ENCODE assay signal across 20 cellular contexts in the genomic region with DNA sequence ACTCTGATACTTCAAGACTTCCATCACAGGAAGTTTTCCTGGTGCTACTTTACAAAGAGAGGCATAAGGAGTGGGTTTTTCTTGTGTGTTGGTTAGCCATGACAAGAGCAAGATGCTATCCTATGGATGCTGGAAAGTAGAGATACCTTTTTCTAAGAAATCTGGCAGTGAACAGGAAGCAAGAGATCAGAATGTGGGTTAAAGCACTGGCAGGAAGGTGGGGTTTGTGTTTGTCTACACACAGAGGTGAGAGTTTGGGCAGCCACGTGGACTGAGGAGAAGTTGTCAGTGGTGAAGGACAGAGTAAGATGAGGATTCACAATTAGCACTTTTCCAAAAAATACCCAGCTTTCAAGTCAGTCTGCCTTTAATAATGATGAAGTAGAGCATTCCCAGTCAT. TPM values are rescaled to one million over a fixed set of nuclear protein-coding genes. Genes with fewer than 3 reads are reported as not detected.
DNase-seq lines count a peak whose midpoint lies in the region; ATAC-seq, FAIRE-seq and TF ChIP-seq lines count a peak whose summit lies in the region.
"Had no signal": no experiment of that assay in that cellular context is flagged by ENCODE, and none has a peak within 500 bp of the region (broad histone marks: within the 10 kb centered on the region; RNA-seq: fewer than 3 reads in every experiment).

No MANE protein-coding gene starts in this region.

- H3K27ac ChIP-seq in OCI-LY7 (ENCODE audit: low read depth, low read length, poor library complexity, severe bottlenecking) (no peak overlapping the region), K562 (ENCODE audit: extremely low read depth, low read depth, low read length) (peak overlapping the region; percentile 2; the same call in 1 of the 3 replicates), thoracic aorta (peak overlapping the region; percentile 24 to 28)

- peaks cover 5% of the 10 kb centered on the region for H3K27me3 Mint-ChIP-seq in activated CD8-positive, alpha-beta memory T cell treated with anti-CD3 and anti-CD28 coated beads, Interleukin-2, amount 10 ng/mL, durations not matched to agents 7 days and 5 days

- TF ChIP-seq POLR2A in K562 (conservative IDR thresholded peaks at IDR 0.05), result no peak

- POLR2A ChIA-PET in OCI-LY7 (lab: Charles Lee), result no interaction called here
- POLR2A ChIA-PET in K562 (lab: Yijun Ruan, JAX), result interaction anchor here (1.2 to 1.6 kb wide), 2 partner anchors 11 to 12 kb away, joined by 3 to 4 read pairs; no protein-coding TSS in a partner anchor

- no peak for TF ChIP-seq RAD21 in K562 (CRISPR knock-in tag; conservative IDR thresholded peaks at IDR 0.05 in 1 of 2, IDR thresholded peaks at IDR 0.05 in 1 of 2)

- H3K36me3 Mint-ChIP-seq in activated CD8-positive, alpha-beta memory T cell treated with anti-CD3 and anti-CD28 coated beads, Interleukin-2, amount 10 ng/mL, durations not matched to agents 7 days and 5 days, result no peaks in the 10 kb centered on the region
- H3K36me3 Mint-ChIP-seq: CD4-positive, CD25-positive, alpha-beta regulatory T cell had no signal

- H3K27me3 ChIP-seq in K562 (ENCODE audit: control insufficient read depth in 2 of 2, insufficient read depth in 2 of 2, low read length in 2 of 2), result no peaks in the 10 kb centered on the region
- no peaks in the 10 kb centered on the region for H3K27me3 ChIP-seq in thoracic aorta (replicated peaks; ENCODE audit: insufficient read depth)

- H4K20me1 ChIP-seq in OCI-LY7 (ENCODE audit: insufficient read depth, low read length), result no peaks in the 10 kb centered on the region
- H4K20me1 ChIP-seq in K562 (replicated peaks; ENCODE audit: control insufficient read depth, insufficient read depth, low read length), result no peaks in the 10 kb centered on the region

- peaks cover 23% of the 10 kb centered on the region for H3K4me1 Mint-ChIP-seq in activated CD8-positive, alpha-beta memory T cell treated with anti-CD3 and anti-CD28 coated beads, Interleukin-2, amount 10 ng/mL, durations not matched to agents 7 days and 5 days

- no peaks in the 10 kb centered on the region for H3K9me2 ChIP-seq in OCI-LY7 (ENCODE audit: insufficient read depth, low read length)

- peaks cover 37% of the 10 kb centered on the region for H3K4me1 ChIP-seq in OCI-LY7 (ENCODE audit: insufficient read depth, low read length, poor library complexity, severe bottlenecking)
- peaks cover 3 to 37% of the 10 kb centered on the region in 2 experiments; a peak in 4 of 5 replicates for H3K4me1 ChIP-seq in K562 (replicated peaks in 1 of 2; ENCODE audit: control insufficient read depth in 2 of 2, insufficient read depth in 2 of 2, low read length in 2 of 2)
- H3K4me1 ChIP-seq in thoracic aorta (ENCODE audit: control insufficient read depth in 1 of 2, low read depth in 2 of 2), result peaks cover 0 to 13% of the 10 kb centered on the region in 2 donors

- H3K36me3 ChIP-seq in OCI-LY7 (ENCODE audit: insufficient read depth, low read length), result no peaks in the 10 kb centered on the region
- H3K36me3 ChIP-seq in K562 (ENCODE audit: control insufficient read depth, insufficient read depth, low read length), result no peaks in the 10 kb centered on the region
- no peaks in the 10 kb centered on the region for H3K36me3 ChIP-seq in thoracic aorta

- no peak overlapping the region for H3K9ac ChIP-seq in K562 (ENCODE audit: insufficient read depth in 1 of 2, low read depth in 2 of 2, low read length in 2 of 2)

- in situ Hi-C loops in K562 (cut with MboI), result no loop called here

- H3K4me3 Mint-ChIP-seq in activated CD8-positive, alpha-beta memory T cell treated with anti-CD3 and anti-CD28 coated beads, Interleukin-2, amount 10 ng/mL, durations not matched to agents 7 days and 5 days, result no peak overlapping the region
- H3K4me3 Mint-ChIP-seq: CD4-positive, CD25-positive, alpha-beta regulatory T cell had no signal

- CTCF ChIA-PET in activated CD8-positive, alpha-beta memory T cell treated with anti-CD3 and anti-CD28 coated beads, Interleukin-2, amount 10 ng/mL, durations not matched to agents 7 days and 5 days (lab: Charles Lee), result no interaction called here
- CTCF ChIA-PET in OCI-LY7 (lab: Charles Lee; ENCODE audit: unreplicated experiment) (no interaction called here), K562 (lab: Yijun Ruan, JAX; ENCODE audit: low intra/inter-chr PET ratio) (no interaction called here)

- DNase-seq in activated CD8-positive, alpha-beta memory T cell treated with anti-CD3 and anti-CD28 coated beads, Interleukin-2, amount 10 ng/mL, durations not matched to agents 7 days and 5 days, result peak; percentile 50
- DNase-seq in activated CD8-positive, alpha-beta memory T cell treated with anti-CD3 and anti-CD28 coated beads, Interleukin-2, amount 50 U/mL, for 48 hours, result no peak
- DNase-seq in OCI-LY7 (ENCODE audit: low spot score), result no peak
- DNase-seq in K562 (ENCODE audit: extremely low read depth in 1 of 4, low spot score in 3 of 4), result peak in 3 of 4 experiments; percentile 13 to 62 (median 26)
- DNase-seq in thoracic aorta (ENCODE audit: low spot score), result no peak
- DNase-seq: ACHN, DMS79, HCEC 1CT, NCI-H1048, NCI-H1694, NCI-H345, NCI-H526 treated with DMSO at 0.1 percent for 48 hours, SIG-M5 had no signal

- H3K9me1 ChIP-seq in K562 (ENCODE audit: control insufficient read depth, insufficient read depth, low read length), result no peaks in the 10 kb centered on the region

- H3K4me2 ChIP-seq in OCI-LY7 (ENCODE audit: low read length) (no peak overlapping the region), K562 (ENCODE audit: insufficient read depth, low read length) (0 out of 2 replicates have a peak overlapping the region, but pooled peaks have one; percentile 22)

- no peak overlapping the region for H3K27ac Mint-ChIP-seq in activated CD8-positive, alpha-beta memory T cell treated with anti-CD3 and anti-CD28 coated beads, Interleukin-2, amount 10 ng/mL, durations not matched to agents 7 days and 5 days
- H3K27ac Mint-ChIP-seq: CD4-positive, CD25-positive, alpha-beta regulatory T cell had no signal

- TF ChIP-seq EP300 in K562 (IDR thresholded peaks at IDR 0.05; ENCODE audit: low read length), result peak; percentile 80

- H3K9me3 ChIP-seq in OCI-LY7 (ENCODE audit: low read length), result no peaks in the 10 kb centered on the region
- H3K9me3 ChIP-seq in K562 (replicated peaks; ENCODE audit: control insufficient read depth, insufficient read depth, low read depth, low read length), result peaks cover 2% of the 10 kb centered on the region; the same call in 1 of the 2 replicates
- no peaks in the 10 kb centered on the region for H3K9me3 ChIP-seq in thoracic aorta

- H3K4me3 ChIP-seq in OCI-LY7 (ENCODE audit: low read depth, low read length, poor library complexity, severe bottlenecking) (no peak overlapping the region), K562 (no peak overlapping the region), thoracic aorta (no peak overlapping the region)

- ATAC-seq in activated CD8-positive, alpha-beta memory T cell treated with anti-CD3 and anti-CD28 coated beads, Interleukin-2, amount 10 ng/mL, durations not matched to agents 7 days and 5 days, result peak; percentile 49
- ATAC-seq in K562, result peak; percentile 11
- no peak for ATAC-seq in thoracic aorta (ENCODE audit: insufficient number of reproducible peaks, low FRiP score, low read depth)
- ATAC-seq in HG02870 (IDR thresholded peaks at IDR 0.05; ENCODE audit: unreplicated experiment), result no peak
- ATAC-seq in HG03159 (IDR thresholded peaks at IDR 0.05; ENCODE audit: unreplicated experiment), result no peak

- H3K9me3 Mint-ChIP-seq in activated CD8-positive, alpha-beta memory T cell treated with anti-CD3 and anti-CD28 coated beads, Interleukin-2, amount 10 ng/mL, durations not matched to agents 7 days and 5 days (ENCODE audit: low read depth), result no peaks in the 10 kb centered on the region

- TF ChIP-seq CTCF in OCI-LY7 (conservative IDR thresholded peaks at IDR 0.05; ENCODE audit: low read length) (no peak), K562 (IDR thresholded peaks at IDR 0.05 in 2 of 3, conservative IDR thresholded peaks at IDR 0.05 in 1 of 3; ENCODE audit: insufficient read depth in 2 of 3, low read depth in 1 of 3, low read length in 3 of 3) (no peak), thoracic aorta (IDR thresholded peaks at IDR 0.05) (no peak)

- 0% methylated on average over 1 of the region's 1 CpG for WGBS in K562 (ENCODE audit: insufficient coverage, low coverage, missing lambda C conversion rate)

- H2AFZ ChIP-seq in OCI-LY7 (ENCODE audit: low read length) (peak overlapping the region; percentile 70), K562 (ENCODE audit: low read depth, low read length) (peak overlapping the region; percentile 67)

- BruUV-seq in OCI-LY7 (replicated peaks; lab: Mats Ljungman, UMichigan), result no TSS peak
- no TSS peak for BruUV-seq in K562 (replicated peaks; lab: Mats Ljungman, UMichigan)

- FAIRE-seq in K562 (lab: Jason Lieb, UNC), result peak; percentile 11
- FAIRE-seq: G401.6, GM12891, HTR-8/SVneo, RCC 7860 had no signal

- H3K79me2 ChIP-seq in OCI-LY7 (ENCODE audit: insufficient read depth, low read depth, low read length), result no peaks in the 10 kb centered on the region
- no peaks in the 10 kb centered on the region for H3K79me2 ChIP-seq in K562 (ENCODE audit: control insufficient read depth, insufficient read depth, low read length)

- intact Hi-C loops in OCI-LY7 (cut with micrococcal nuclease; ENCODE audit: unreplicated experiment) (no loop called here), K562 (cut with micrococcal nuclease) (no loop called here)

RNA-seq across cellular contexts. Expression of a gene that starts 17.9 kb away (rescaled TPM):
- under 1 TPM; 0.09 to 0.20 TPM for total RNA-seq in activated CD8-positive, alpha-beta memory T cell treated with anti-CD3 and anti-CD28 coated beads, Interleukin-2, amount 10 ng/mL, durations not matched to agents 7 days and 5 days
- 0.80 and 0.82 TPM in 2 replicates for total RNA-seq in OCI-LY7 (2014; rRNA removed; shearing (Covaris generic))
- total RNA-seq in OCI-LY7 (2022) (1.1 and 1.3 TPM in 2 replicates), K562 (2014; rRNA removed) (0.29 and 0.54 TPM in 2 replicates), K562 (2014; rRNA removed; fragmentation: Illumina TruSeq; extraction: Trizol) (0.65 and 1.1 TPM in 2 replicates), K562 (2015; rRNA removed; fragmentation: Illumina TruSeq; extraction: Trizol) (0.47 and 0.57 TPM in 2 replicates), K562 (2021) (0.44 and 0.56 TPM in 2 replicates), thoracic aorta (10 to 100 TPM in 1 of 2 donors, 1 to 10 TPM in 1; 3.2 to 12.9 TPM)
- 3.6 TPM in 2 replicates for total RNA-seq in K562 (2011; cell fraction: chromatin; rRNA removed; ENCODE audit: low replicate concordance)
- total RNA-seq in K562 (2011; cell fraction: nucleolus; rRNA removed), result 2.8 and 3.2 TPM in 2 replicates
- total RNA-seq in K562 (2011; cell fraction: nucleoplasm; rRNA removed), result 3.3 and 4.0 TPM in 2 replicates
- polyA plus RNA-seq in K562 (2011; rRNA removed) (0.35 and 2.7 TPM in 2 replicates), K562 (2014; fragmentation: Illumina TruSeq; extraction: Trizol) (0.54 and 0.97 TPM in 2 replicates), K562 (2014; fragmentation: Nextera tagmentation; extraction: Ambion mirVana) (under 1 TPM; 0.10 to 0.14 TPM), K562 (2014; rRNA removed) (0.42 and 0.58 TPM in 2 replicates)
- 0.16 and 0.81 TPM in 2 replicates for polyA plus RNA-seq in K562 (2011; cell fraction: cytosol; rRNA removed)
- polyA plus RNA-seq in K562 (2011; cell fraction: nucleus; rRNA removed), result 0.28 and 1.4 TPM in 2 replicates
- polyA plus RNA-seq in K562 (2012), result 0.59 and 0.66 TPM in 2 replicates
- 0.54 and 3.7 TPM in 2 replicates for polyA minus RNA-seq in K562 (2011; rRNA and poly(A)+ RNA removed)
- 0.36 and 0.95 TPM in 2 replicates for polyA minus RNA-seq in K562 (2011; cell fraction: cytosol; rRNA and poly(A)+ RNA removed)
- 0.44 and 1.9 TPM in 2 replicates for polyA minus RNA-seq in K562 (2011; cell fraction: nucleus; rRNA and poly(A)+ RNA removed)
- total RNA-seq: CD4-positive, CD25-positive, alpha-beta regulatory T cell had no signal

Comparison
In these comparisons a context has a peak if more than half of its experiments do, and no peak if none do; other contexts are left out.
1. DNase-seq: peak in activated CD8-positive, alpha-beta memory T cell treated with anti-CD3 and anti-CD28 coated beads, Interleukin-2, amount 10 ng/mL, durations not matched to agents 7 days and 5 days (single experiment) and K562 (3 of 4); none in activated CD8-positive, alpha-beta memory T cell treated with anti-CD3 and anti-CD28 coated beads, Interleukin-2, amount 50 U/mL, for 48 hours (single experiment), OCI-LY7 (single experiment) and thoracic aorta (single experiment).
2. ATAC-seq: peak in activated CD8-positive, alpha-beta memory T cell treated with anti-CD3 and anti-CD28 coated beads, Interleukin-2, amount 10 ng/mL, durations not matched to agents 7 days and 5 days (single experiment) and K562 (single experiment); none in thoracic aorta (single experiment), HG02870 (single experiment) and HG03159 (single experiment).